16 cellular contexts compared by ENCODE assay signal in genomic region chr19:46962030-46962570, GRCh38. TPM values are rescaled to one million over a fixed set of nuclear protein-coding genes. Genes with fewer than 3 reads are reported as not detected.
DNase-seq lines count a peak whose midpoint lies in the region; ATAC-seq and TF ChIP-seq lines count a peak whose summit lies in the region.
"Had no signal": no experiment of that assay in that cellular context is flagged by ENCODE, and none has a peak within 500 bp of the region (broad histone marks: within the 10 kb centered on the region; RNA-seq: fewer than 3 reads in every experiment).

No MANE protein-coding gene starts in this region.

- no peak overlapping the region for H3K4me3 Mint-ChIP-seq in activated naive CD8-positive, alpha-beta T cell treated with anti-CD3 and anti-CD28 coated beads, Interleukin-2, amount 50 U/mL, for 24 hours
- H3K4me3 Mint-ChIP-seq in activated naive CD8-positive, alpha-beta T cell treated with anti-CD3 and anti-CD28 coated beads for 36 hours = no peak overlapping the region
- no peak overlapping the region for H3K4me3 Mint-ChIP-seq in activated CD4-positive, alpha-beta memory T cell treated with anti-CD3 and anti-CD28 coated beads for 36 hours
- peak overlapping the region in 1 of 5 donors; percentile 25 for H3K4me3 Mint-ChIP-seq in immature natural killer cell
- H3K4me3 Mint-ChIP-seq in stimulated activated effector memory CD8-positive, alpha-beta T cell treated with anti-CD3 and anti-CD28 coated beads, Interleukin-12 subunit alpha, Interleukin-12 subunit beta, amount 100 ng/mL, for 72 hours = peak overlapping the region; percentile 57

- peak overlapping the region; percentile 61 for H3K27ac Mint-ChIP-seq in activated naive CD8-positive, alpha-beta T cell treated with anti-CD3 and anti-CD28 coated beads, Interleukin-2, amount 50 U/mL, for 24 hours
- no peak overlapping the region for H3K27ac Mint-ChIP-seq in activated naive CD8-positive, alpha-beta T cell treated with anti-CD3 and anti-CD28 coated beads for 36 hours
- peak overlapping the region; percentile 82 for H3K27ac Mint-ChIP-seq in activated CD4-positive, alpha-beta memory T cell treated with anti-CD3 and anti-CD28 coated beads for 36 hours
- peak overlapping the region in 5 of 6 donors; percentile 14 to 80 (median 41) for H3K27ac Mint-ChIP-seq in immature natural killer cell
- H3K27ac Mint-ChIP-seq in stimulated activated effector memory CD8-positive, alpha-beta T cell treated with anti-CD3 and anti-CD28 coated beads, Interleukin-12 subunit alpha, Interleukin-12 subunit beta, amount 100 ng/mL, for 72 hours = peak overlapping the region; percentile 95

- no peaks in the 10 kb centered on the region for H3K27me3 Mint-ChIP-seq in activated naive CD8-positive, alpha-beta T cell treated with anti-CD3 and anti-CD28 coated beads, Interleukin-2, amount 50 U/mL, for 24 hours
- no peaks in the 10 kb centered on the region for H3K27me3 Mint-ChIP-seq in activated naive CD8-positive, alpha-beta T cell treated with anti-CD3 and anti-CD28 coated beads for 36 hours
- no peaks in the 10 kb centered on the region for H3K27me3 Mint-ChIP-seq in activated CD4-positive, alpha-beta memory T cell treated with anti-CD3 and anti-CD28 coated beads for 36 hours
- H3K27me3 Mint-ChIP-seq in immature natural killer cell (ENCODE audit: low read depth in 3 of 3) = peaks cover 2 to 3% (median 2%) of the 10 kb centered on the region in 3 donors

- H3K9me3 Mint-ChIP-seq in activated naive CD8-positive, alpha-beta T cell treated with anti-CD3 and anti-CD28 coated beads, Interleukin-2, amount 50 U/mL, for 24 hours = no peaks in the 10 kb centered on the region
- no peaks in the 10 kb centered on the region for H3K9me3 Mint-ChIP-seq in activated naive CD8-positive, alpha-beta T cell treated with anti-CD3 and anti-CD28 coated beads for 36 hours
- H3K9me3 Mint-ChIP-seq in activated CD4-positive, alpha-beta memory T cell treated with anti-CD3 and anti-CD28 coated beads for 36 hours = no peaks in the 10 kb centered on the region
- H3K9me3 Mint-ChIP-seq in immature natural killer cell = no peaks in the 10 kb centered on the region
- no peaks in the 10 kb centered on the region for H3K9me3 Mint-ChIP-seq in stimulated activated effector memory CD8-positive, alpha-beta T cell treated with anti-CD3 and anti-CD28 coated beads, Interleukin-12 subunit alpha, Interleukin-12 subunit beta, amount 100 ng/mL, for 72 hours

- H3K36me3 Mint-ChIP-seq in activated naive CD8-positive, alpha-beta T cell treated with anti-CD3 and anti-CD28 coated beads, Interleukin-2, amount 50 U/mL, for 24 hours (ENCODE audit: low read depth) = peaks cover 4% of the 10 kb centered on the region
- H3K36me3 Mint-ChIP-seq in activated naive CD8-positive, alpha-beta T cell treated with anti-CD3 and anti-CD28 coated beads for 36 hours = peaks cover 1% of the 10 kb centered on the region
- H3K36me3 Mint-ChIP-seq in activated CD4-positive, alpha-beta memory T cell treated with anti-CD3 and anti-CD28 coated beads for 36 hours = peaks cover 7% of the 10 kb centered on the region
- H3K36me3 Mint-ChIP-seq in immature natural killer cell = peaks cover 0 to 13% (median 4%) of the 10 kb centered on the region in 3 donors
- peaks cover 31% of the 10 kb centered on the region for H3K36me3 Mint-ChIP-seq in stimulated activated effector memory CD8-positive, alpha-beta T cell treated with anti-CD3 and anti-CD28 coated beads, Interleukin-12 subunit alpha, Interleukin-12 subunit beta, amount 100 ng/mL, for 72 hours

- intact Hi-C loops in activated CD4-positive, alpha-beta memory T cell treated with anti-CD3 and anti-CD28 coated beads for 36 hours (cut with micrococcal nuclease) = no loop called here

- no peak for ATAC-seq in activated naive CD8-positive, alpha-beta T cell treated with anti-CD3 and anti-CD28 coated beads, Interleukin-2, amount 50 U/mL, for 24 hours
- no peak for ATAC-seq in stimulated activated effector memory CD8-positive, alpha-beta T cell treated with anti-CD3 and anti-CD28 coated beads, Interleukin-12 subunit alpha, Interleukin-12 subunit beta, amount 100 ng/mL, for 72 hours
- no peak for ATAC-seq in HG03175 (IDR thresholded peaks at IDR 0.05; ENCODE audit: unreplicated experiment)

- DNase-seq in activated naive CD8-positive, alpha-beta T cell treated with anti-CD3 and anti-CD28 coated beads, Interleukin-2, amount 50 U/mL, for 24 hours = no peak
- DNase-seq in activated naive CD8-positive, alpha-beta T cell treated with anti-CD3 and anti-CD28 coated beads for 36 hours = no peak
- no peak for DNase-seq in activated CD4-positive, alpha-beta memory T cell treated with anti-CD3 and anti-CD28 coated beads for 36 hours
- DNase-seq in immature natural killer cell = no peak
- DNase-seq in stimulated activated effector memory CD8-positive, alpha-beta T cell treated with anti-CD3 and anti-CD28 coated beads, Interleukin-12 subunit alpha, Interleukin-12 subunit beta, amount 100 ng/mL, for 72 hours (ENCODE audit: low spot score in 2 of 2) = no peak
- no peak for DNase-seq in HEK293T (ENCODE audit: extremely low spot score)
- no peak for DNase-seq in putamen (ENCODE audit: low spot score)
- DNase-seq: amniotic stem cell, dermis blood vessel endothelial cell, esophagus squamous epithelium, NCI-H187 treated with DMSO at 0.1 percent for 48 hours, NCI-H510A treated with DMSO at 0.1 percent for 48 hours, OCI-M1, SW 1271, transverse colon had no signal

- CTCF ChIA-PET in activated CD4-positive, alpha-beta memory T cell treated with anti-CD3 and anti-CD28 coated beads for 36 hours (lab: Charles Lee) = interaction anchor here (1.2 kb wide), 1 partner anchor 29 kb away, joined by 3 read pairs; no protein-coding TSS in a partner anchor
- CTCF ChIA-PET in HEK293T (lab: Yijun Ruan, JAX) = no interaction called here

- POLR2A ChIA-PET in activated CD4-positive, alpha-beta memory T cell treated with anti-CD3 and anti-CD28 coated beads for 36 hours (lab: Charles Lee) = no interaction called here
- POLR2A ChIA-PET in HEK293T (lab: Yijun Ruan, JAX) = no interaction called here

- H3K4me1 Mint-ChIP-seq in activated naive CD8-positive, alpha-beta T cell treated with anti-CD3 and anti-CD28 coated beads, Interleukin-2, amount 50 U/mL, for 24 hours = peaks cover 42% of the 10 kb centered on the region
- H3K4me1 Mint-ChIP-seq in activated naive CD8-positive, alpha-beta T cell treated with anti-CD3 and anti-CD28 coated beads for 36 hours = peaks cover 22% of the 10 kb centered on the region
- peaks cover 43% of the 10 kb centered on the region for H3K4me1 Mint-ChIP-seq in activated CD4-positive, alpha-beta memory T cell treated with anti-CD3 and anti-CD28 coated beads for 36 hours (ENCODE audit: low read depth)
- peaks cover 52 to 63% of the 10 kb centered on the region in 2 donors for H3K4me1 Mint-ChIP-seq in immature natural killer cell
- H3K4me1 Mint-ChIP-seq in stimulated activated effector memory CD8-positive, alpha-beta T cell treated with anti-CD3 and anti-CD28 coated beads, Interleukin-12 subunit alpha, Interleukin-12 subunit beta, amount 100 ng/mL, for 72 hours = peaks cover 62% of the 10 kb centered on the region

TF ChIP-seq in HEK293T, 16 proteins besides CTCF, POLR2A, EP300 and RAD21:
- no peak for TF ChIP-seq FOXM1 (IDR thresholded peaks at IDR 0.05; ENCODE audit: borderline replicate concordance)
- no peak for TF ChIP-seq TARDBP (IDR thresholded peaks at IDR 0.05)
- TF ChIP-seq BHLHE40 (IDR thresholded peaks at IDR 0.05; ENCODE audit: borderline replicate concordance) = no peak
- no peak for TF ChIP-seq HDGF (IDR thresholded peaks at IDR 0.05; ENCODE audit: borderline replicate concordance)
- no peak for TF ChIP-seq ELF4 (IDR thresholded peaks at IDR 0.05)

RNA-seq across cellular contexts. Expression of gene NPAS1, which starts 57.5 kb away (rescaled TPM):
- under 1 TPM; 0.52 to 0.91 TPM for total RNA-seq in activated naive CD8-positive, alpha-beta T cell treated with anti-CD3 and anti-CD28 coated beads for 36 hours
- not detected for total RNA-seq in activated CD4-positive, alpha-beta memory T cell treated with anti-CD3 and anti-CD28 coated beads for 36 hours
- not detected for polyA plus RNA-seq in immature natural killer cell
